Comparison of ENCODE assay signal across 8 cellular contexts in genomic region chrX:108091266-108091877, GRCh38. TPM values are rescaled to one million over a fixed set of nuclear protein-coding genes. Genes with fewer than 3 reads are reported as not detected.
DNase-seq lines count a peak whose midpoint lies in the region; ATAC-seq and TF ChIP-seq lines count a peak whose summit lies in the region.

A gene with protein sequence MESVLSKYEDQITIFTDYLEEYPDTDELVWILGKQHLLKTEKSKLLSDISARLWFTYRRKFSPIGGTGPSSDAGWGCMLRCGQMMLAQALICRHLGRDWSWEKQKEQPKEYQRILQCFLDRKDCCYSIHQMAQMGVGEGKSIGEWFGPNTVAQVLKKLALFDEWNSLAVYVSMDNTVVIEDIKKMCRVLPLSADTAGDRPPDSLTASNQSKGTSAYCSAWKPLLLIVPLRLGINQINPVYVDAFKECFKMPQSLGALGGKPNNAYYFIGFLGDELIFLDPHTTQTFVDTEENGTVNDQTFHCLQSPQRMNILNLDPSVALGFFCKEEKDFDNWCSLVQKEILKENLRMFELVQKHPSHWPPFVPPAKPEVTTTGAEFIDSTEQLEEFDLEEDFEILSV (plus strand): TSS chrX:108091778. CDS start chrX:108091827, 49 bp downstream.
A gene with protein sequence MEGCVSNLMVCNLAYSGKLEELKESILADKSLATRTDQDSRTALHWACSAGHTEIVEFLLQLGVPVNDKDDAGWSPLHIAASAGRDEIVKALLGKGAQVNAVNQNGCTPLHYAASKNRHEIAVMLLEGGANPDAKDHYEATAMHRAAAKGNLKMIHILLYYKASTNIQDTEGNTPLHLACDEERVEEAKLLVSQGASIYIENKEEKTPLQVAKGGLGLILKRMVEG (minus strand): TSS chrX:108091542. CDS start chrX:108091520, 22 bp downstream.

- peaks cover 4% of the 10 kb centered on the region for H3K36me3 Mint-ChIP-seq in type B pancreatic cell

- no peak within 1 kb of the TSS for H3K4me3 Mint-ChIP-seq in type B pancreatic cell

- peak; percentile 95 for DNase-seq in NCI-H1436 treated with DMSO at 0.1 percent for 48 hours (lab: John Stamatoyannopoulos, UW)
- peak; percentile 96 for DNase-seq in SW480 (ENCODE audit: low spot score)
- peak; percentile 96 for DNase-seq in cardiac septum (ENCODE audit: low spot score)
- peak; percentile 97 for DNase-seq in pons (ENCODE audit: low spot score)
- peak; percentile 96 for DNase-seq in type B pancreatic cell (ENCODE audit: extremely low spot score, unreplicated experiment)

- ATAC-seq in HG02870 (IDR thresholded peaks at IDR 0.05; ENCODE audit: unreplicated experiment), result peak; percentile 92

- H3K27ac ChIP-seq in adipose tissue (ENCODE audit: low read depth, low read length), result no peak within 1 kb of the TSS

- peak; percentile 38 for TF ChIP-seq CTCF in type B pancreatic cell (conservative IDR thresholded peaks at IDR 0.05)

- intact Hi-C loops in cardiac septum (cut with DNase I), result loop anchor here (5.0 kb wide), 1 partner anchor 41 kb away; no protein-coding TSS in a partner anchor

- no peaks in the 10 kb centered on the region for H3K27me3 Mint-ChIP-seq in type B pancreatic cell

- WGBS in adipose tissue, 3 donors, result 0 to 30% (median 1%) methylated on average over 29 to 47 of the region's 47 CpGs

- H3K9me3 Mint-ChIP-seq in type B pancreatic cell, result no peaks in the 10 kb centered on the region

- no peak within 1 kb of the TSS for H3K27ac Mint-ChIP-seq in type B pancreatic cell

- TF ChIP-seq POLR2A in GM15510 (IDR thresholded peaks at IDR 0.05; ENCODE audit: borderline replicate concordance, extremely low read depth, insufficient read length), result peak; percentile 44

- H3K4me1 Mint-ChIP-seq in type B pancreatic cell (ENCODE audit: unreplicated experiment), result peaks cover 7% of the 10 kb centered on the region

RNA-seq across cellular contexts. Expression of the first gene that starts in this region (rescaled TPM):
- 10 to 100 TPM in 2 of 3 donors, 1 to 10 TPM in 1; 8.8 to 12.6 (median 10.1) TPM for polyA plus RNA-seq in adipose tissue
- total RNA-seq in cardiac septum, result 19.2 TPM
- 11.5 and 14.8 TPM in 2 replicates for total RNA-seq in type B pancreatic cell (ENCODE audit: low replicate concordance)

RNA-seq across cellular contexts. Expression of the second gene that starts in this region (rescaled TPM):
- polyA plus RNA-seq in adipose tissue, result 10 to 100 TPM; 15.2 to 41.7 (median 27.5) TPM
- total RNA-seq in cardiac septum (22.1 TPM), type B pancreatic cell (ENCODE audit: low replicate concordance) (88.3 and 96.8 TPM in 2 replicates)
